Comparison of ENCODE assay signal across 13 cellular contexts in the genomic region with DNA sequence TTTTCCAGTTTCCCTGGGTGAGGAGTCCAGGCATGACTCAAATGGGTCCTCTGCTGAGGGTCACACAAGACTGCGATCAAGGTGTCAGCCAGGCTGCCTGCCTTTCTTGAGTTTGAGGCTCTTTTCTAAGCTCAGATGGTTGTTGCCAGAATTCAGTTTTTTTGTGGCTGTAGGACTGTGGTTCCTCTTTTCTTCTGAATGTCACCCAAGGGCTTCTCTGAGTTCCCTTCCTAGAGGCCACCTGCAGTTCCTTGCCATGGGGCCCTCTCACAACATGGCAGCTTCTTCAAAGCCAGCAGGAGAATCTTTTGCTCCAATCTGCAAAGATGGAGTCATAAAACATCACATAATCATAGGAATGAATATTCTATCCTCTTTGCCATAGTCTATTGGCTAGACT.
"Had no signal": no experiment of that assay in that cellular context is flagged by ENCODE, and none has a peak within 500 bp of the region (broad histone marks: within the 10 kb centered on the region; RNA-seq: fewer than 3 reads in every experiment).

No MANE protein-coding gene starts in this region.

- H3K27me3 Mint-ChIP-seq: activated CD4-positive, alpha-beta T cell treated with anti-CD3 and anti-CD28 coated beads, Interleukin-2, amount 10 ng/mL, durations not matched to agents 7 days and 5 days; activated T-helper 17 cell treated with anti-CD3 and anti-CD28 coated beads, Interleukin-2, amount 50 U/mL, for 72 hours; type B pancreatic cell had no signal

- H3K27me3 ChIP-seq: adrenal gland, cardiac muscle cell, dorsolateral prefrontal cortex had no signal

- H3K27ac ChIP-seq: cardiac muscle cell had no signal

- H3K9me3 ChIP-seq: adrenal gland, lower lobe of right lung had no signal

- H3K9me3 Mint-ChIP-seq: activated CD4-positive, alpha-beta T cell treated with anti-CD3 and anti-CD28 coated beads, Interleukin-2, amount 10 ng/mL, durations not matched to agents 7 days and 5 days; activated naive CD4-positive, alpha-beta T cell treated with anti-CD3 and anti-CD28 coated beads for 36 hours; activated T-helper 17 cell treated with anti-CD3 and anti-CD28 coated beads, Interleukin-2, amount 50 U/mL, for 72 hours; T-helper 1 cell treated with Interleukin-12 subunit alpha and Interleukin-12 subunit beta and Interleukin-4 antibody, amounts not matched to agents 30 μg/mL and 1 μg/mL, for 36 hours; type B pancreatic cell had no signal

- H3K27ac Mint-ChIP-seq: activated CD4-positive, alpha-beta T cell treated with anti-CD3 and anti-CD28 coated beads, Interleukin-2, amount 10 ng/mL, durations not matched to agents 7 days and 5 days; activated naive CD4-positive, alpha-beta T cell treated with anti-CD3 and anti-CD28 coated beads for 36 hours; activated T-helper 17 cell treated with anti-CD3 and anti-CD28 coated beads, Interleukin-2, amount 50 U/mL, for 72 hours; T-helper 1 cell treated with Interleukin-12 subunit alpha and Interleukin-12 subunit beta and Interleukin-4 antibody, amounts not matched to agents 30 μg/mL and 1 μg/mL, for 36 hours; type B pancreatic cell had no signal

- H3K4me1 Mint-ChIP-seq: activated CD4-positive, alpha-beta T cell treated with anti-CD3 and anti-CD28 coated beads, Interleukin-2, amount 10 ng/mL, durations not matched to agents 7 days and 5 days had no signal

- ATAC-seq: activated T-helper 17 cell treated with anti-CD3 and anti-CD28 coated beads, Interleukin-2, amount 50 U/mL, for 72 hours; left colon; stimulated activated naive CD8-positive, alpha-beta T cell treated with anti-CD3 and anti-CD28 coated beads, Interleukin-15, Interleukin-2, amounts not matched to agents 100 U/mL and 50 U/mL, for 24 hours had no signal

- H3K4me3 ChIP-seq: adrenal gland, cardiac muscle cell, dorsolateral prefrontal cortex, lower lobe of right lung had no signal

- H3K4me3 Mint-ChIP-seq: activated CD4-positive, alpha-beta T cell treated with anti-CD3 and anti-CD28 coated beads, Interleukin-2, amount 10 ng/mL, durations not matched to agents 7 days and 5 days; activated naive CD4-positive, alpha-beta T cell treated with anti-CD3 and anti-CD28 coated beads for 36 hours; activated T-helper 17 cell treated with anti-CD3 and anti-CD28 coated beads, Interleukin-2, amount 50 U/mL, for 72 hours; T-helper 1 cell treated with Interleukin-12 subunit alpha and Interleukin-12 subunit beta and Interleukin-4 antibody, amounts not matched to agents 30 μg/mL and 1 μg/mL, for 36 hours; type B pancreatic cell had no signal

- DNase-seq: activated CD4-positive, alpha-beta T cell treated with anti-CD3 and anti-CD28 coated beads, Interleukin-2, amount 10 ng/mL, durations not matched to agents 7 days and 5 days; activated naive CD4-positive, alpha-beta T cell treated with anti-CD3 and anti-CD28 coated beads for 36 hours; adrenal gland; dorsolateral prefrontal cortex; left colon; lower lobe of right lung; stimulated activated CD4-positive, alpha-beta T cell treated with anti-CD3 and anti-CD28 coated beads, Interleukin-15, amount 100 ng/mL, for 24 hours; stimulated activated CD4-positive, alpha-beta T cell treated with anti-CD3 and anti-CD28 coated beads, Interleukin-4, amount 100 ng/mL, for 24 hours; stimulated activated naive CD8-positive, alpha-beta T cell treated with anti-CD3 and anti-CD28 coated beads, Interleukin-15, Interleukin-2, amounts not matched to agents 100 U/mL and 50 U/mL, for 24 hours had no signal
